9 cellular contexts compared by ENCODE assay signal in genomic region chr7:50262916-50263690, GRCh38. TPM values are rescaled to one million over a fixed set of nuclear protein-coding genes. Genes with fewer than 3 reads are reported as not detected.
DNase-seq lines count a peak whose midpoint lies in the region; ATAC-seq, FAIRE-seq and TF ChIP-seq lines count a peak whose summit lies in the region.
"Had no signal": no experiment of that assay in that cellular context is flagged by ENCODE, and none has a peak within 500 bp of the region (broad histone marks: within the 10 kb centered on the region; RNA-seq: fewer than 3 reads in every experiment).

No MANE protein-coding gene starts in this region.

- FAIRE-seq in GM12891 (lab: Jason Lieb, UNC) (peak; percentile 90), bronchial epithelial cell (lab: Jason Lieb, UNC) (no peak)

- H3K27me3 ChIP-seq in bronchial epithelial cell (ENCODE audit: control insufficient read depth, insufficient read depth, low read length) = no peaks in the 10 kb centered on the region

- no peaks in the 10 kb centered on the region for H3K36me3 ChIP-seq in bronchial epithelial cell (ENCODE audit: control insufficient read depth, insufficient read depth, low read length)

- TF ChIP-seq POLR2A in GM12891 (IDR thresholded peaks at IDR 0.05; ENCODE audit: low read depth, low read length) = no peak

- peak; percentile 53 for ATAC-seq in GM21528 (IDR thresholded peaks at IDR 0.05; ENCODE audit: low FRiP score, unreplicated experiment)

- DNase-seq in GM12891 (ENCODE audit: insufficient read length, low spot score) (no peak), HT1080 (ENCODE audit: low read depth) (peak; percentile 62), bronchial epithelial cell (ENCODE audit: low read depth) (peak; percentile 27), cerebellar cortex (ENCODE audit: low spot score) (no peak), SW 1271 (lab: John Stamatoyannopoulos, UW) (no peak), NCI-H82 treated with DMSO at 0.1 percent for 48 hours (lab: John Stamatoyannopoulos, UW; ENCODE audit: unreplicated experiment) (no peak)
- DNase-seq in NK-92 treated with Interleukin-12 subunit alpha and Interleukin-12 subunit beta, amount 100 ng/mL, for 24 hours (lab: John Stamatoyannopoulos, UW) = no peak
- DNase-seq: GM23248 had no signal

- TF ChIP-seq CTCF in bronchial epithelial cell (IDR thresholded peaks at IDR 0.05; ENCODE audit: insufficient read depth, low read length, severe bottlenecking) = no peak

- no peak overlapping the region for H3K4me3 ChIP-seq in bronchial epithelial cell (ENCODE audit: low read depth, low read length)
- H3K4me3 ChIP-seq: GM23248 had no signal

TF ChIP-seq in GM12891, 5 proteins besides CTCF, POLR2A, EP300 and RAD21:
- TF ChIP-seq SPI1 (IDR thresholded peaks at IDR 0.05; ENCODE audit: low read depth, low read length) (peak; percentile 78), POU2F2 (IDR thresholded peaks at IDR 0.05; ENCODE audit: low read depth, low read length) (no peak), TAF1 (IDR thresholded peaks at IDR 0.05; ENCODE audit: low read depth, low read length) (no peak), PAX5 (IDR thresholded peaks at IDR 0.05; ENCODE audit: insufficient read depth, low read length, severe bottlenecking) (no peak), POLR2AphosphoS5 (IDR thresholded peaks at IDR 0.05; ENCODE audit: low read depth, low read length) (no peak)

RNA-seq across cellular contexts. Expression of gene IKZF1, which starts 41.4 kb away (rescaled TPM):
- polyA plus RNA-seq in GM12891 (2012; ENCODE audit: low read depth, missing spikeins) = 39.6 TPM
- total RNA-seq in HT1080 (2014; rRNA removed; shearing (Covaris generic)) = not detected in 2 replicates
- not detected in 2 replicates for polyA plus RNA-seq in HT1080 (2015; cell fraction: cytosol; rRNA removed)
- not detected in 2 replicates for polyA plus RNA-seq in HT1080 (2015; cell fraction: nucleus; rRNA removed)
- under 0.01 TPM in 1 of 2 replicates, not detected in the other for total RNA-seq in bronchial epithelial cell
- total RNA-seq: GM23248 had no signal
- polyA plus RNA-seq: GM23248 had no signal

Comparison
In these comparisons a context has a peak if more than half of its experiments do, and no peak if none do; other contexts are left out.
1. DNase-seq: peak in HT1080 (single experiment) and bronchial epithelial cell (single experiment); none in GM12891 (single experiment), cerebellar cortex (single experiment), SW 1271 (0 of 2), NK-92 treated with Interleukin-12 subunit alpha and Interleukin-12 subunit beta, amount 100 ng/mL, for 24 hours (single experiment) and NCI-H82 treated with DMSO at 0.1 percent for 48 hours (single experiment).